In genomic region chr19:56806639-56807038, GRCh38 we compare ENCODE assay signal across 11 cellular contexts. TPM values are rescaled to one million over a fixed set of nuclear protein-coding genes. Genes with fewer than 3 reads are reported as not detected.
"Had no signal": no experiment of that assay in that cellular context is flagged by ENCODE, and none has a peak within 500 bp of the region (broad histone marks: within the 10 kb centered on the region; RNA-seq: fewer than 3 reads in every experiment).

No MANE protein-coding gene starts in this region.

- H3K36me3 ChIP-seq: HAP-1 had no signal

- FAIRE-seq: H1, H54 had no signal

- H3K4me3 Mint-ChIP-seq: GM23338, H9, HFFc6 had no signal

- H3K4me1 Mint-ChIP-seq: GM23338, H9 had no signal

- DNase-seq: GM23248, GOT3, H7, H9, HCEC 1CT, HFFc6 had no signal

- ATAC-seq: GM23338, HCT116 had no signal

- H3K27ac ChIP-seq: GM23248 had no signal

- H2AFZ ChIP-seq: GM23248, GM23338 had no signal

- H3K4me3 ChIP-seq: GM23248, GM23338, HAP-1 had no signal

- H3K4me2 ChIP-seq: GM23338 had no signal

- H3K27ac Mint-ChIP-seq: GM23338, H9, HFFc6 had no signal

- H3K4me1 ChIP-seq: HAP-1 had no signal

- H3K9ac ChIP-seq: GM23248 had no signal

RNA-seq across cellular contexts. Expression of gene PEG3, which starts 33.9 kb away (rescaled TPM):
- total RNA-seq: GM23338, H1, H7, H9, HFFc6 had no signal
- polyA plus RNA-seq: GM23338, H1 had no signal

RNA-seq across cellular contexts. Expression of gene ZIM2, which starts 33.9 kb away (rescaled TPM):
- total RNA-seq: GM23248, GM23338, H1, H7, H9, HFFc6 had no signal
- polyA plus RNA-seq: GM23248, GM23338, H1 had no signal
